13 cellular contexts compared by ENCODE assay signal in genomic region chr10:123563994-123564393, GRCh38.
DNase-seq lines count a peak whose midpoint lies in the region; TF ChIP-seq lines count a peak whose summit lies in the region.
"Had no signal": no experiment of that assay in that cellular context is flagged by ENCODE, and none has a peak within 500 bp of the region (broad histone marks: within the 10 kb centered on the region; RNA-seq: fewer than 3 reads in every experiment).

No MANE protein-coding gene starts in this region.

- no peak overlapping the region for H3K4me3 ChIP-seq in adipocyte (ENCODE audit: low read length)
- no peak overlapping the region for H3K4me3 ChIP-seq in suprapubic skin

- in situ Hi-C loops in GM13976 (cut with MboI; ENCODE audit: low sequenced_read_pairs, unreplicated experiment): loop anchor here (10.0 kb wide), 1 partner anchor 539 kb away; no protein-coding TSS in a partner anchor

- H3K9ac ChIP-seq in adipocyte (ENCODE audit: low read length): no peak overlapping the region

- H3K36me3 ChIP-seq in adipocyte (ENCODE audit: control insufficient read depth, insufficient read depth, low read length, severe bottlenecking) (no peaks in the 10 kb centered on the region), suprapubic skin (no peaks in the 10 kb centered on the region)
- H3K36me3 ChIP-seq: BE2C had no signal

- H3K27ac ChIP-seq in suprapubic skin: no peak overlapping the region
- H3K27ac ChIP-seq: C4-2B had no signal

- TF ChIP-seq CTCF in GM13976 (IDR thresholded peaks at IDR 0.05; ENCODE audit: borderline replicate concordance, control extremely low read depth, extremely low read depth, insufficient read depth, missing control alignments): no peak
- TF ChIP-seq CTCF in suprapubic skin (IDR thresholded peaks at IDR 0.05): no peak

- TF ChIP-seq EP300 in suprapubic skin (IDR thresholded peaks at IDR 0.05): no peak

- TF ChIP-seq POLR2A in suprapubic skin (IDR thresholded peaks at IDR 0.05): no peak

- 77% methylated on average over 5 of the region's 5 CpGs for WGBS in suprapubic skin

- H3K27me3 ChIP-seq in adipocyte (replicated peaks; ENCODE audit: control insufficient read depth, insufficient read depth, low read length) (peaks cover 27% of the 10 kb centered on the region), suprapubic skin (peaks cover 31% of the 10 kb centered on the region)

- H3K9me3 ChIP-seq in adipocyte (ENCODE audit: control insufficient read depth, low read length) (no peaks in the 10 kb centered on the region), suprapubic skin (no peaks in the 10 kb centered on the region)
- H3K9me3 ChIP-seq: BE2C had no signal

- peak; percentile 2 for DNase-seq in GM13976 (ENCODE audit: low spot score)
- peak; percentile 6 for DNase-seq in adipocyte (ENCODE audit: low read depth)
- peak; percentile 52 for DNase-seq in islet precursor cell
- peak; percentile 7 to 11 for DNase-seq in suprapubic skin (ENCODE audit: low spot score in 2 of 2)
- no peak for DNase-seq in NCI-H1105 (lab: John Stamatoyannopoulos, UW)
- DNase-seq in putamen (ENCODE audit: low spot score): no peak
- no peak for DNase-seq in foreskin melanocyte
- DNase-seq: BE2C; CD4-positive, alpha-beta memory T cell; DMS153; DMS79 treated with DMSO at 0.1 percent for 48 hours; EL had no signal

- H3K4me1 ChIP-seq in adipocyte (ENCODE audit: control insufficient read depth, insufficient read depth, low read length) (no peaks in the 10 kb centered on the region), suprapubic skin (peaks cover 3% of the 10 kb centered on the region)
- H3K4me1 ChIP-seq: BE2C had no signal

Comparison
In these comparisons a context has a peak if more than half of its experiments do, and no peak if none do; other contexts are left out.
1. DNase-seq: peak in GM13976 (single experiment), adipocyte (single experiment), islet precursor cell (single experiment) and suprapubic skin (2 of 2); none in NCI-H1105 (single experiment), putamen (single experiment) and foreskin melanocyte (single experiment).